ENCODE assay signal across 1 cellular context in the genomic region with DNA sequence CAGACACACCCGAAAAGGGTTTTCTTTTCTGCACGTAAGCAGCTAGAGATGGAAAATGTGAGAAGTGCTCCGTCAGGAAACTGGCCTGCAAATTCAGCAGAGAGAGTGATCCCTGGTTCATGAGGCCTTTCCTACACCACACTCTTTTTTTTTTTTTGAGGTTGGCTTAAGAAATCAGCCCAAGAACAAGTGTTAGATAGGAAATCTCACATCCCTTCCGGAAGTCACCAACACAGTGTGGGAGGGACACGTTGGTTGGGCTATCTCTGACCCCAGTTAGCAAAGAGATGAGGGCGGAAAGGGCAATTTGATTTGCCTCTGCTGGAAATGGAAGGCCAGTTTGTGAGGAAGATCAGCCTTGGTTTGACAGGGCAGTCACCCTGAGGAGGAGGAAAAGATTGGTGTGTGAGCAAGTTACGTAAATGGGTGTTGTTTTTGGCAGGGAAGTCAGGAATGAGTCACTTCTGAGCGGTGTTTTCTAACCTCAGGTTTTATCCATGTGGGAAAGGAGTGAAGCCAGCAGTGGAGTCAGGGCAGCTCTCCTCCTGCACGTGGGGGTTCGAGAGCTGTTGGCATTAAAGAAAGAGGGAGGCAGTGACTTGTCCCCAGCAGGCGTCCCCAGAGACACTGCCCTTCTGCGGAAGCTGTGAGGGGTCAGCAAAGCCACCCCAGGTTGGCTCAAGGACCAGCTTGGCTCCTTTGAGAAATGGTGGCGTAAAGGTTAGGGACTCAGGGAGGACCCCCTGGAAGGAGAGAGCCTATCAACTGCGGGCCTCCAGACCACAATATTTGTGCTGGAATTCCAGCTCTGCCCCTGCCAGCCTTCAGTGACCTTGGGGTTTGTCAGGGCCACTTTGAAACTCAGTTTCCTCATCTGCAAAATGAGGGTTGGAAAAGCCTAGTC.
TF ChIP-seq lines count a peak whose summit lies in the region.

No MANE protein-coding gene starts in this region.

TF ChIP-seq in K562, 482 proteins besides CTCF, POLR2A, EP300 and RAD21 (continued from another document and continues in another):
- TF ChIP-seq, protein P1, sequence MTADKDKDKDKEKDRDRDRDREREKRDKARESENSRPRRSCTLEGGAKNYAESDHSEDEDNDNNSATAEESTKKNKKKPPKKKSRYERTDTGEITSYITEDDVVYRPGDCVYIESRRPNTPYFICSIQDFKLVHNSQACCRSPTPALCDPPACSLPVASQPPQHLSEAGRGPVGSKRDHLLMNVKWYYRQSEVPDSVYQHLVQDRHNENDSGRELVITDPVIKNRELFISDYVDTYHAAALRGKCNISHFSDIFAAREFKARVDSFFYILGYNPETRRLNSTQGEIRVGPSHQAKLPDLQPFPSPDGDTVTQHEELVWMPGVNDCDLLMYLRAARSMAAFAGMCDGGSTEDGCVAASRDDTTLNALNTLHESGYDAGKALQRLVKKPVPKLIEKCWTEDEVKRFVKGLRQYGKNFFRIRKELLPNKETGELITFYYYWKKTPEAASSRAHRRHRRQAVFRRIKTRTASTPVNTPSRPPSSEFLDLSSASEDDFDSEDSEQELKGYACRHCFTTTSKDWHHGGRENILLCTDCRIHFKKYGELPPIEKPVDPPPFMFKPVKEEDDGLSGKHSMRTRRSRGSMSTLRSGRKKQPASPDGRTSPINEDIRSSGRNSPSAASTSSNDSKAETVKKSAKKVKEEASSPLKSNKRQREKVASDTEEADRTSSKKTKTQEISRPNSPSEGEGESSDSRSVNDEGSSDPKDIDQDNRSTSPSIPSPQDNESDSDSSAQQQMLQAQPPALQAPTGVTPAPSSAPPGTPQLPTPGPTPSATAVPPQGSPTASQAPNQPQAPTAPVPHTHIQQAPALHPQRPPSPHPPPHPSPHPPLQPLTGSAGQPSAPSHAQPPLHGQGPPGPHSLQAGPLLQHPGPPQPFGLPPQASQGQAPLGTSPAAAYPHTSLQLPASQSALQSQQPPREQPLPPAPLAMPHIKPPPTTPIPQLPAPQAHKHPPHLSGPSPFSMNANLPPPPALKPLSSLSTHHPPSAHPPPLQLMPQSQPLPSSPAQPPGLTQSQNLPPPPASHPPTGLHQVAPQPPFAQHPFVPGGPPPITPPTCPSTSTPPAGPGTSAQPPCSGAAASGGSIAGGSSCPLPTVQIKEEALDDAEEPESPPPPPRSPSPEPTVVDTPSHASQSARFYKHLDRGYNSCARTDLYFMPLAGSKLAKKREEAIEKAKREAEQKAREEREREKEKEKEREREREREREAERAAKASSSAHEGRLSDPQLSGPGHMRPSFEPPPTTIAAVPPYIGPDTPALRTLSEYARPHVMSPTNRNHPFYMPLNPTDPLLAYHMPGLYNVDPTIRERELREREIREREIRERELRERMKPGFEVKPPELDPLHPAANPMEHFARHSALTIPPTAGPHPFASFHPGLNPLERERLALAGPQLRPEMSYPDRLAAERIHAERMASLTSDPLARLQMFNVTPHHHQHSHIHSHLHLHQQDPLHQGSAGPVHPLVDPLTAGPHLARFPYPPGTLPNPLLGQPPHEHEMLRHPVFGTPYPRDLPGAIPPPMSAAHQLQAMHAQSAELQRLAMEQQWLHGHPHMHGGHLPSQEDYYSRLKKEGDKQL (CRISPR knock-in tag; IDR thresholded peaks at IDR 0.05; ENCODE audit: borderline replicate concordance), result no peak
- TF ChIP-seq CCNT2 (IDR thresholded peaks at IDR 0.05; ENCODE audit: borderline replicate concordance, extremely low read depth, insufficient read length, low read depth, low read length) (peak; percentile 56), ZNF699 (CRISPR knock-in tag; IDR thresholded peaks at IDR 0.05; ENCODE audit: insufficient replicate concordance) (no peak), SETDB1 (IDR thresholded peaks at IDR 0.05; ENCODE audit: low read length) (no peak), SIRT6 (IDR thresholded peaks at IDR 0.05; ENCODE audit: low read depth, low read length) (no peak), ZNF695 (CRISPR knock-in tag; IDR thresholded peaks at IDR 0.05) (no peak; the same call in 1 of the 2 replicates), POLR2AphosphoS2 (IDR thresholded peaks at IDR 0.05; ENCODE audit: low read length) (no peak), TARDBP (IDR thresholded peaks at IDR 0.05) (peak; percentile 18; the same call in 1 of the 2 replicates), CSDE1 (IDR thresholded peaks at IDR 0.05) (no peak; a peak in 1 of 4 replicates), HEY1 (CRISPR knock-in tag; IDR thresholded peaks at IDR 0.05; ENCODE audit: borderline replicate concordance) (no peak), MEIS2 (IDR thresholded peaks at IDR 0.05; ENCODE audit: partially characterized antibody) (peak; percentile 76), ILF3 (IDR thresholded peaks at IDR 0.05; ENCODE audit: borderline replicate concordance) (no peak), ZNF146 (CRISPR knock-in tag; IDR thresholded peaks at IDR 0.05; ENCODE audit: unreplicated experiment) (no peak), NONO (IDR thresholded peaks at IDR 0.05; ENCODE audit: low read depth in 2 of 2, low read length in 1 of 2) (no peak), ZNF311 (CRISPR knock-in tag; IDR thresholded peaks at IDR 0.05) (peak; percentile 75), SUPT5H (IDR thresholded peaks at IDR 0.05) (peak; percentile 67), POLR3A (IDR thresholded peaks at IDR 0.05; ENCODE audit: borderline replicate concordance, extremely low read depth, insufficient read depth, insufficient read length) (no peak), NR2F6 (CRISPR knock-in tag; IDR thresholded peaks at IDR 0.05) (no peak), KDM2B (CRISPR knock-in tag; IDR thresholded peaks at IDR 0.05) (no peak), SRSF3 (IDR thresholded peaks at IDR 0.05; ENCODE audit: insufficient read depth, low read length) (no peak), SMAD4 (CRISPR knock-in tag; conservative IDR thresholded peaks at IDR 0.05) (peak; percentile 84), ARID1B (IDR thresholded peaks at IDR 0.05) (peak; percentile 93), ZFP36 (IDR thresholded peaks at IDR 0.05; ENCODE audit: low read depth, low read length, partially characterized antibody) (peak; percentile 3), RBM15 (IDR thresholded peaks at IDR 0.05; ENCODE audit: insufficient read depth, low read length) (no peak), XRCC4 (IDR thresholded peaks at IDR 0.05; ENCODE audit: extremely low read depth, insufficient read depth, insufficient read length) (no peak), RHOXF2B (CRISPR knock-in tag; conservative IDR thresholded peaks at IDR 0.05) (no peak)
- TF ChIP-seq, protein P2, sequence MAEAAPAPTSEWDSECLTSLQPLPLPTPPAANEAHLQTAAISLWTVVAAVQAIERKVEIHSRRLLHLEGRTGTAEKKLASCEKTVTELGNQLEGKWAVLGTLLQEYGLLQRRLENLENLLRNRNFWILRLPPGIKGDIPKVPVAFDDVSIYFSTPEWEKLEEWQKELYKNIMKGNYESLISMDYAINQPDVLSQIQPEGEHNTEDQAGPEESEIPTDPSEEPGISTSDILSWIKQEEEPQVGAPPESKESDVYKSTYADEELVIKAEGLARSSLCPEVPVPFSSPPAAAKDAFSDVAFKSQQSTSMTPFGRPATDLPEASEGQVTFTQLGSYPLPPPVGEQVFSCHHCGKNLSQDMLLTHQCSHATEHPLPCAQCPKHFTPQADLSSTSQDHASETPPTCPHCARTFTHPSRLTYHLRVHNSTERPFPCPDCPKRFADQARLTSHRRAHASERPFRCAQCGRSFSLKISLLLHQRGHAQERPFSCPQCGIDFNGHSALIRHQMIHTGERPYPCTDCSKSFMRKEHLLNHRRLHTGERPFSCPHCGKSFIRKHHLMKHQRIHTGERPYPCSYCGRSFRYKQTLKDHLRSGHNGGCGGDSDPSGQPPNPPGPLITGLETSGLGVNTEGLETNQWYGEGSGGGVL (CRISPR knock-in tag; IDR thresholded peaks at IDR 0.05), result no peak
- TF ChIP-seq, protein P3, sequence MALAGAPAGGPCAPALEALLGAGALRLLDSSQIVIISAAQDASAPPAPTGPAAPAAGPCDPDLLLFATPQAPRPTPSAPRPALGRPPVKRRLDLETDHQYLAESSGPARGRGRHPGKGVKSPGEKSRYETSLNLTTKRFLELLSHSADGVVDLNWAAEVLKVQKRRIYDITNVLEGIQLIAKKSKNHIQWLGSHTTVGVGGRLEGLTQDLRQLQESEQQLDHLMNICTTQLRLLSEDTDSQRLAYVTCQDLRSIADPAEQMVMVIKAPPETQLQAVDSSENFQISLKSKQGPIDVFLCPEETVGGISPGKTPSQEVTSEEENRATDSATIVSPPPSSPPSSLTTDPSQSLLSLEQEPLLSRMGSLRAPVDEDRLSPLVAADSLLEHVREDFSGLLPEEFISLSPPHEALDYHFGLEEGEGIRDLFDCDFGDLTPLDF (CRISPR knock-in tag; IDR thresholded peaks at IDR 0.05), result no peak
- TF ChIP-seq, protein P4, sequence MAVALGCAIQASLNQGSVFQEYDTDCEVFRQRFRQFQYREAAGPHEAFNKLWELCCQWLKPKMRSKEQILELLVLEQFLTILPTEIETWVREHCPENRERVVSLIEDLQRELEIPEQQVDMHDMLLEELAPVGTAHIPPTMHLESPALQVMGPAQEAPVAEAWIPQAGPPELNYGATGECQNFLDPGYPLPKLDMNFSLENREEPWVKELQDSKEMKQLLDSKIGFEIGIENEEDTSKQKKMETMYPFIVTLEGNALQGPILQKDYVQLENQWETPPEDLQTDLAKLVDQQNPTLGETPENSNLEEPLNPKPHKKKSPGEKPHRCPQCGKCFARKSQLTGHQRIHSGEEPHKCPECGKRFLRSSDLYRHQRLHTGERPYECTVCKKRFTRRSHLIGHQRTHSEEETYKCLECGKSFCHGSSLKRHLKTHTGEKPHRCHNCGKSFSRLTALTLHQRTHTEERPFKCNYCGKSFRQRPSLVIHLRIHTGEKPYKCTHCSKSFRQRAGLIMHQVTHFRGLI (CRISPR knock-in tag; IDR thresholded peaks at IDR 0.05), result peak; percentile 39
- TF ChIP-seq, protein P5, sequence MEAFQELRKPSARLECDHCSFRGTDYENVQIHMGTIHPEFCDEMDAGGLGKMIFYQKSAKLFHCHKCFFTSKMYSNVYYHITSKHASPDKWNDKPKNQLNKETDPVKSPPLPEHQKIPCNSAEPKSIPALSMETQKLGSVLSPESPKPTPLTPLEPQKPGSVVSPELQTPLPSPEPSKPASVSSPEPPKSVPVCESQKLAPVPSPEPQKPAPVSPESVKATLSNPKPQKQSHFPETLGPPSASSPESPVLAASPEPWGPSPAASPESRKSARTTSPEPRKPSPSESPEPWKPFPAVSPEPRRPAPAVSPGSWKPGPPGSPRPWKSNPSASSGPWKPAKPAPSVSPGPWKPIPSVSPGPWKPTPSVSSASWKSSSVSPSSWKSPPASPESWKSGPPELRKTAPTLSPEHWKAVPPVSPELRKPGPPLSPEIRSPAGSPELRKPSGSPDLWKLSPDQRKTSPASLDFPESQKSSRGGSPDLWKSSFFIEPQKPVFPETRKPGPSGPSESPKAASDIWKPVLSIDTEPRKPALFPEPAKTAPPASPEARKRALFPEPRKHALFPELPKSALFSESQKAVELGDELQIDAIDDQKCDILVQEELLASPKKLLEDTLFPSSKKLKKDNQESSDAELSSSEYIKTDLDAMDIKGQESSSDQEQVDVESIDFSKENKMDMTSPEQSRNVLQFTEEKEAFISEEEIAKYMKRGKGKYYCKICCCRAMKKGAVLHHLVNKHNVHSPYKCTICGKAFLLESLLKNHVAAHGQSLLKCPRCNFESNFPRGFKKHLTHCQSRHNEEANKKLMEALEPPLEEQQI (IDR thresholded peaks at IDR 0.05), result peak; percentile 37; the same call in 1 of the 2 replicates
- TF ChIP-seq, protein P6, sequence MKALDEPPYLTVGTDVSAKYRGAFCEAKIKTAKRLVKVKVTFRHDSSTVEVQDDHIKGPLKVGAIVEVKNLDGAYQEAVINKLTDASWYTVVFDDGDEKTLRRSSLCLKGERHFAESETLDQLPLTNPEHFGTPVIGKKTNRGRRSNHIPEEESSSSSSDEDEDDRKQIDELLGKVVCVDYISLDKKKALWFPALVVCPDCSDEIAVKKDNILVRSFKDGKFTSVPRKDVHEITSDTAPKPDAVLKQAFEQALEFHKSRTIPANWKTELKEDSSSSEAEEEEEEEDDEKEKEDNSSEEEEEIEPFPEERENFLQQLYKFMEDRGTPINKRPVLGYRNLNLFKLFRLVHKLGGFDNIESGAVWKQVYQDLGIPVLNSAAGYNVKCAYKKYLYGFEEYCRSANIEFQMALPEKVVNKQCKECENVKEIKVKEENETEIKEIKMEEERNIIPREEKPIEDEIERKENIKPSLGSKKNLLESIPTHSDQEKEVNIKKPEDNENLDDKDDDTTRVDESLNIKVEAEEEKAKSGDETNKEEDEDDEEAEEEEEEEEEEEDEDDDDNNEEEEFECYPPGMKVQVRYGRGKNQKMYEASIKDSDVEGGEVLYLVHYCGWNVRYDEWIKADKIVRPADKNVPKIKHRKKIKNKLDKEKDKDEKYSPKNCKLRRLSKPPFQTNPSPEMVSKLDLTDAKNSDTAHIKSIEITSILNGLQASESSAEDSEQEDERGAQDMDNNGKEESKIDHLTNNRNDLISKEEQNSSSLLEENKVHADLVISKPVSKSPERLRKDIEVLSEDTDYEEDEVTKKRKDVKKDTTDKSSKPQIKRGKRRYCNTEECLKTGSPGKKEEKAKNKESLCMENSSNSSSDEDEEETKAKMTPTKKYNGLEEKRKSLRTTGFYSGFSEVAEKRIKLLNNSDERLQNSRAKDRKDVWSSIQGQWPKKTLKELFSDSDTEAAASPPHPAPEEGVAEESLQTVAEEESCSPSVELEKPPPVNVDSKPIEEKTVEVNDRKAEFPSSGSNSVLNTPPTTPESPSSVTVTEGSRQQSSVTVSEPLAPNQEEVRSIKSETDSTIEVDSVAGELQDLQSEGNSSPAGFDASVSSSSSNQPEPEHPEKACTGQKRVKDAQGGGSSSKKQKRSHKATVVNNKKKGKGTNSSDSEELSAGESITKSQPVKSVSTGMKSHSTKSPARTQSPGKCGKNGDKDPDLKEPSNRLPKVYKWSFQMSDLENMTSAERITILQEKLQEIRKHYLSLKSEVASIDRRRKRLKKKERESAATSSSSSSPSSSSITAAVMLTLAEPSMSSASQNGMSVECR (CRISPR knock-in tag; IDR thresholded peaks at IDR 0.05), result no peak
- TF ChIP-seq, protein P7, sequence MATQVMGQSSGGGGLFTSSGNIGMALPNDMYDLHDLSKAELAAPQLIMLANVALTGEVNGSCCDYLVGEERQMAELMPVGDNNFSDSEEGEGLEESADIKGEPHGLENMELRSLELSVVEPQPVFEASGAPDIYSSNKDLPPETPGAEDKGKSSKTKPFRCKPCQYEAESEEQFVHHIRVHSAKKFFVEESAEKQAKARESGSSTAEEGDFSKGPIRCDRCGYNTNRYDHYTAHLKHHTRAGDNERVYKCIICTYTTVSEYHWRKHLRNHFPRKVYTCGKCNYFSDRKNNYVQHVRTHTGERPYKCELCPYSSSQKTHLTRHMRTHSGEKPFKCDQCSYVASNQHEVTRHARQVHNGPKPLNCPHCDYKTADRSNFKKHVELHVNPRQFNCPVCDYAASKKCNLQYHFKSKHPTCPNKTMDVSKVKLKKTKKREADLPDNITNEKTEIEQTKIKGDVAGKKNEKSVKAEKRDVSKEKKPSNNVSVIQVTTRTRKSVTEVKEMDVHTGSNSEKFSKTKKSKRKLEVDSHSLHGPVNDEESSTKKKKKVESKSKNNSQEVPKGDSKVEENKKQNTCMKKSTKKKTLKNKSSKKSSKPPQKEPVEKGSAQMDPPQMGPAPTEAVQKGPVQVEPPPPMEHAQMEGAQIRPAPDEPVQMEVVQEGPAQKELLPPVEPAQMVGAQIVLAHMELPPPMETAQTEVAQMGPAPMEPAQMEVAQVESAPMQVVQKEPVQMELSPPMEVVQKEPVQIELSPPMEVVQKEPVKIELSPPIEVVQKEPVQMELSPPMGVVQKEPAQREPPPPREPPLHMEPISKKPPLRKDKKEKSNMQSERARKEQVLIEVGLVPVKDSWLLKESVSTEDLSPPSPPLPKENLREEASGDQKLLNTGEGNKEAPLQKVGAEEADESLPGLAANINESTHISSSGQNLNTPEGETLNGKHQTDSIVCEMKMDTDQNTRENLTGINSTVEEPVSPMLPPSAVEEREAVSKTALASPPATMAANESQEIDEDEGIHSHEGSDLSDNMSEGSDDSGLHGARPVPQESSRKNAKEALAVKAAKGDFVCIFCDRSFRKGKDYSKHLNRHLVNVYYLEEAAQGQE (CRISPR knock-in tag; IDR thresholded peaks at IDR 0.05; ENCODE audit: low read depth), result no peak
